Comparison of ENCODE assay signal across 8 cellular contexts in genomic region chr16:13036600-13036999, GRCh38.
DNase-seq lines count a peak whose midpoint lies in the region; ATAC-seq and TF ChIP-seq lines count a peak whose summit lies in the region.
"Had no signal": no experiment of that assay in that cellular context is flagged by ENCODE, and none has a peak within 500 bp of the region (broad histone marks: within the 10 kb centered on the region; RNA-seq: fewer than 3 reads in every experiment).

No MANE protein-coding gene starts in this region.

- H3K18ac ChIP-seq in H9 (ENCODE audit: insufficient read length, low read depth, low read length), result no peak overlapping the region

- H2BK15ac ChIP-seq in H9 (ENCODE audit: low read depth, low read length), result no peak overlapping the region

- peaks cover 3 to 6% of the 10 kb centered on the region in 2 experiments; a peak in 4 of 5 replicates for H3K9me3 Mint-ChIP-seq in H9
- H3K9me3 Mint-ChIP-seq in osteocyte (ENCODE audit: unreplicated experiment), result peaks cover 44% of the 10 kb centered on the region

- H3K27ac Mint-ChIP-seq in H9, result no peak overlapping the region
- no peak overlapping the region for H3K27ac Mint-ChIP-seq in osteocyte (ENCODE audit: unreplicated experiment)

- no peak overlapping the region for H4K5ac ChIP-seq in H9 (ENCODE audit: insufficient read length, low read depth, low read length)

- no peaks in the 10 kb centered on the region for H3K79me1 ChIP-seq in H9 (ENCODE audit: insufficient read depth, low read depth, low read length, poor library complexity, severe bottlenecking)

- H3K4me3 Mint-ChIP-seq in H9 (no peak overlapping the region), osteocyte (ENCODE audit: unreplicated experiment) (no peak overlapping the region)

- H4K20me1 ChIP-seq in H9 (ENCODE audit: control insufficient read depth, insufficient read depth, insufficient read length), result no peaks in the 10 kb centered on the region

- H3K23ac ChIP-seq in H9 (ENCODE audit: insufficient read length, low read depth, low read length), result no peak overlapping the region

- no peak overlapping the region for H3T11ph ChIP-seq in H9 (ENCODE audit: low read length)

- H3K14ac ChIP-seq in H9 (ENCODE audit: insufficient read depth, low read length), result no peak overlapping the region

- H2AFZ ChIP-seq in H9 (ENCODE audit: low read length), result no peak overlapping the region

- H4K91ac ChIP-seq in H9 (ENCODE audit: insufficient read length, low read depth, low read length), result no peak overlapping the region

- no peak overlapping the region for H3K56ac ChIP-seq in H9 (ENCODE audit: insufficient read length, low read depth, low read length)

- peak; percentile 46 for DNase-seq in H9
- DNase-seq in NOMO-1 treated with DMSO at 0.1 percent for 48 hours (lab: John Stamatoyannopoulos, UW; ENCODE audit: unreplicated experiment), result peak; percentile 24
- DNase-seq in dedifferentiated amniotic fluid mesenchymal stem cell (ENCODE audit: extremely low spot score), result peak; percentile 49
- DNase-seq in pons (ENCODE audit: low spot score), result peak; percentile 21
- DNase-seq in NCI-H774 (lab: John Stamatoyannopoulos, UW), result no peak
- DNase-seq in osteocyte (ENCODE audit: extremely low spot score, unreplicated experiment), result no peak
- DNase-seq: Peyer's patch had no signal

- no peaks in the 10 kb centered on the region; the same call in 1 of the 2 replicates for H3K79me2 ChIP-seq in H9 (ENCODE audit: insufficient read depth, low read length)

- H3K27me3 Mint-ChIP-seq in H9 (ENCODE audit: low read depth), result peaks cover 1% of the 10 kb centered on the region; the same call in 1 of the 2 replicates
- no peaks in the 10 kb centered on the region for H3K27me3 Mint-ChIP-seq in osteocyte (ENCODE audit: unreplicated experiment)

- no peaks in the 10 kb centered on the region for H3K23me2 ChIP-seq in H9 (ENCODE audit: insufficient read length, low read depth, low read length, poor library complexity, severe bottlenecking)

- no peaks in the 10 kb centered on the region for H3K27me3 ChIP-seq in H9 (ENCODE audit: insufficient read depth, low read length)
- H3K27me3 ChIP-seq: Peyer's patch had no signal

- WGBS in H9 (ENCODE audit: extremely low coverage, insufficient read length, low lambda C conversion rate), result no CpG with 5 or more reads among the region's 4 CpGs

- H4K8ac ChIP-seq in H9 (replicated peaks; ENCODE audit: insufficient read length, low read depth, low read length), result no peak overlapping the region

- no peak overlapping the region for H2BK5ac ChIP-seq in H9 (ENCODE audit: insufficient read length, low read length)

- no peak overlapping the region for H3K4me2 ChIP-seq in H9 (ENCODE audit: insufficient read depth, insufficient read length, low read length)

- no peak overlapping the region for H2BK12ac ChIP-seq in H9 (ENCODE audit: insufficient read length, low read depth, low read length)

- H2BK20ac ChIP-seq in H9 (ENCODE audit: low read depth, low read length, poor library complexity, severe bottlenecking), result no peak overlapping the region

- H2BK120ac ChIP-seq in H9 (ENCODE audit: low read depth, low read length, poor library complexity, severe bottlenecking), result no peak overlapping the region

- H3K9ac ChIP-seq in H9 (ENCODE audit: extremely low read depth, insufficient read length, low read length), result no peak overlapping the region

- peaks cover 2 to 7% (median 6%) of the 10 kb centered on the region in 3 experiments; a peak in 5 of 7 replicates for H3K36me3 Mint-ChIP-seq in H9 (ENCODE audit: insufficient read depth in 1 of 3, low read depth in 3 of 3)
- no peaks in the 10 kb centered on the region for H3K36me3 Mint-ChIP-seq in osteocyte (ENCODE audit: unreplicated experiment)

- H3K4ac ChIP-seq in H9 (ENCODE audit: low read depth, low read length), result no peak overlapping the region

- no peaks in the 10 kb centered on the region for H3K9me3 ChIP-seq in H9 (ENCODE audit: control insufficient read depth, low read depth, low read length)
- H3K9me3 ChIP-seq: Peyer's patch had no signal

- H3K4me1 Mint-ChIP-seq in H9, result peaks cover 9 to 23% of the 10 kb centered on the region in 2 experiments; a peak in 3 of 4 replicates
- H3K4me1 Mint-ChIP-seq in osteocyte (ENCODE audit: unreplicated experiment), result no peaks in the 10 kb centered on the region

- no peaks in the 10 kb centered on the region; the same call in 1 of the 2 replicates for H3K4me1 ChIP-seq in H9 (ENCODE audit: insufficient read depth, low read length)
- H3K4me1 ChIP-seq: Peyer's patch had no signal

- no peak for ATAC-seq in HG02759 (IDR thresholded peaks at IDR 0.05; ENCODE audit: unreplicated experiment)

- H3K27ac ChIP-seq in H9 (ENCODE audit: insufficient read length, low read depth, low read length), result no peak overlapping the region
- H3K27ac ChIP-seq: Peyer's patch had no signal

- H2AK5ac ChIP-seq in H9 (ENCODE audit: insufficient read length, low read length), result no peak overlapping the region

- TF ChIP-seq CTCF in H9 (conservative IDR thresholded peaks at IDR 0.05) (no peak), osteocyte (IDR thresholded peaks at IDR 0.05) (no peak)

Comparison
In these comparisons a context has a peak if more than half of its experiments do, and no peak if none do; other contexts are left out.
1. DNase-seq: peak in H9 (single experiment), NOMO-1 treated with DMSO at 0.1 percent for 48 hours (single experiment), dedifferentiated amniotic fluid mesenchymal stem cell (single experiment) and pons (single experiment); none in NCI-H774 (single experiment) and osteocyte (single experiment).